25 cellular contexts compared by ENCODE assay signal in the genomic region with DNA sequence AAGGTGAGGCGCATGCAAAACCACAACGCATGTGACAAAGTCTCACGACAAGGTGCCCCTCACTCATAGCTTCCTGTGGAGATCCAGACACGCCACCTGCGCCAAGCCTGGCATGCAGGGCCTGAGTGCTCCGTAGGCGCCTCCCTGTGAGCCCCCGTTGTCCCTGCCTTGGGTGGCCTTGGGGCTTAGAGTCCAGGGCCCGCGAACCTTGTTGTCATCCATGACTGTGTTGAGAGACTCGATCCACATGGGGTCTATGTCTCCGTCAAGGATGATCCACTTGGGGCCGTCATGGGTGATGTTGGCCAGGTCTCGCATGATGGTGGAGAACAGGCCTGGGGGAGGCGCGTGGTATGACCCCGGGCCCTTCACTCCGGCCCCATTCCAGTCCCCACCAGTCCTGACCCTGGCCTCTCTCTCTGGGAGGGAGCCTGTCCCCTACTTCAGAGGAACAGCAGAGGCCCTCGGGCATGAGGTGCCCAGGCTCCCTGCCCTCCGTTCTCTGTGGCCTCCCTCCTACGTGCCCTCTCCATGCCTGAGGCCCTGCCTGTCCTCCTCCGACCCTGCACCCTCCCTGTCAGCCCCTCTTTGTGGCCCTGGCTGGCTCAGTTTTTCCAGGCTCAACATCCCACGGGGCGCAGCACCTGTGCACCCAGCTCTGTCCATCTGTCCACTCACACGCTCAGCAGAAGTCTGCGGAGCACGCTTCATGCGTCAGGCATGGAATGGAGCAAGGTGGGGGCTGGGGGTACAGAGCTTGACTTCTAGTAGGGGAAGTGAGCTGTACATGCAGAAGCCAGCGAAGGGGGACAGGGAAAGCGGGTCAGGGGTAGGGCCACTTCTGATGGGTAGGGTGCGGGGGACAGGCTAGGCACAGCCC.
"Had no signal": no experiment of that assay in that cellular context is flagged by ENCODE, and none has a peak within 500 bp of the region (broad histone marks: within the 10 kb centered on the region; RNA-seq: fewer than 3 reads in every experiment).

No MANE protein-coding gene starts in this region.

- ATAC-seq: activated CD8-positive, alpha-beta memory T cell treated with anti-CD3 and anti-CD28 coated beads, Interleukin-2, amount 10 ng/mL, durations not matched to agents 7 days and 5 days; SK-N-SH treated with all-trans-retinoic acid at 6 μM for 48 hours had no signal

- H3K4me1 ChIP-seq: Peyer's patch, SJSA1 had no signal

- H3K36me3 ChIP-seq: Peyer's patch, SJSA1 had no signal

- H3K4me3 ChIP-seq: Peyer's patch, SJSA1 had no signal

- H3K27me3 ChIP-seq: Peyer's patch had no signal

- H3K27ac ChIP-seq: KMS-11, Peyer's patch, RWPE1, SJSA1 had no signal

- H3K4me2 ChIP-seq: KMS-11 had no signal

- H3K9ac ChIP-seq: KMS-11 had no signal

- DNase-seq: activated B cell treated with CpG ODN at 0.5 μM for 24 hours; activated CD4-positive, alpha-beta T cell treated with anti-CD3 and anti-CD28 coated beads for 1 hour; activated CD4-positive, alpha-beta T cell treated with anti-CD3 and anti-CD28 coated beads, Interleukin-2, amount 10 ng/mL, durations not matched to agents 24 days and 14 days; activated CD4-positive, alpha-beta T cell treated with anti-CD3 and anti-CD28 coated beads, Interleukin-2, amount 50 U/mL, for 48 hours; activated CD8-positive, alpha-beta memory T cell treated with anti-CD3 and anti-CD28 coated beads, Interleukin-2, amount 10 ng/mL, durations not matched to agents 7 days and 5 days; activated effector memory CD4-positive, alpha-beta T cell treated with Interleukin-2 at 50 U/mL for 16 hours; activated naive CD4-positive, alpha-beta T cell; activated T-cell treated with anti-CD3 and anti-CD28 coated beads, Interleukin-2, amount 50 U/mL, for 24 hours; MM.1S; NCI-H1105; NCI-H1436; NCI-H1694 treated with DMSO at 0.1 percent for 48 hours; NCI-H2029 treated with DMSO at 0.1 percent for 48 hours; NCI-H345; NCI-H510A; NCI-H526 treated with DMSO at 0.1 percent for 48 hours; NCI-H82; NK-92 treated with Interleukin-12 subunit alpha and Interleukin-12 subunit beta, amount 100 ng/mL, for 24 hours; Peyer's patch; SHP77; SW 1271 had no signal

- H3K9me3 ChIP-seq: Peyer's patch, SJSA1 had no signal
